13 cellular contexts compared by ENCODE assay signal in genomic region chr4:2357821-2358745, GRCh38.
DNase-seq lines count a peak whose midpoint lies in the region; ATAC-seq and TF ChIP-seq lines count a peak whose summit lies in the region.
"Had no signal": no experiment of that assay in that cellular context is flagged by ENCODE, and none has a peak within 500 bp of the region (broad histone marks: within the 10 kb centered on the region; RNA-seq: fewer than 3 reads in every experiment).

No MANE protein-coding gene starts in this region.

- H3K27me3 Mint-ChIP-seq in endodermal cell (ENCODE audit: insufficient read depth) = no peaks in the 10 kb centered on the region
- H3K27me3 Mint-ChIP-seq: B cell; CD8-positive, alpha-beta memory T cell had no signal

- no peaks in the 10 kb centered on the region for H3K4me1 Mint-ChIP-seq in endodermal cell

- no peaks in the 10 kb centered on the region for H3K36me3 ChIP-seq in HEK293 (ENCODE audit: control insufficient read depth in 2 of 2, insufficient read depth in 1 of 2, low read length in 2 of 2)
- H3K36me3 ChIP-seq in endodermal cell (ENCODE audit: control insufficient read depth, insufficient read depth, low read length) = no peaks in the 10 kb centered on the region

- CTCF ChIA-PET in HEK293 (lab: Yijun Ruan, JAX) = interaction anchor here (0.5 kb wide), 1 partner anchor 77 kb away, joined by 3 read pairs; no protein-coding TSS in a partner anchor

- no peaks in the 10 kb centered on the region for H3K27me3 ChIP-seq in endodermal cell (ENCODE audit: control insufficient read depth, insufficient read depth, low read length, poor library complexity, severe bottlenecking)

- TF ChIP-seq CTCF in HEK293 (tag by site-specific recombination; IDR thresholded peaks at IDR 0.05) = no peak
- TF ChIP-seq CTCF in endodermal cell (conservative IDR thresholded peaks at IDR 0.05) = no peak

- no peaks in the 10 kb centered on the region for H3K9me3 Mint-ChIP-seq in endodermal cell
- H3K9me3 Mint-ChIP-seq: CD8-positive, alpha-beta memory T cell had no signal

- intact Hi-C loops in sciatic nerve (cut with DNase I) = no loop called here

- no peak overlapping the region for H3K27ac Mint-ChIP-seq in endodermal cell
- H3K27ac Mint-ChIP-seq: B cell had no signal

- no peaks in the 10 kb centered on the region for H3K9me3 ChIP-seq in HEK293 (ENCODE audit: control insufficient read depth, insufficient read depth, low read depth, low read length)
- H3K9me3 ChIP-seq in endodermal cell (ENCODE audit: control insufficient read depth, low read length) = no peaks in the 10 kb centered on the region

- no peak for ATAC-seq in sciatic nerve
- no peak for ATAC-seq in HG02588 (IDR thresholded peaks at IDR 0.05; ENCODE audit: unreplicated experiment)
- ATAC-seq: K562 had no signal

- H3K9ac ChIP-seq in endodermal cell (ENCODE audit: extremely low read depth, low read length, poor library complexity, severe bottlenecking) = no peak overlapping the region

- H3K4me3 ChIP-seq in HEK293 (ENCODE audit: low read depth, low read length) = no peak overlapping the region
- H3K4me3 ChIP-seq in endodermal cell (ENCODE audit: low read length) = no peak overlapping the region
- H3K4me3 ChIP-seq: K562, SK-N-MC had no signal

- no peak overlapping the region for H3K4me3 Mint-ChIP-seq in endodermal cell
- H3K4me3 Mint-ChIP-seq: B cell had no signal

- DNase-seq in ELF-1 (ENCODE audit: low read depth, low spot score) = peak; percentile 36
- peak; percentile 61 for DNase-seq in endodermal cell
- DNase-seq in sciatic nerve (ENCODE audit: low spot score) = peak; percentile 43
- DNase-seq in NCI-H2081 (lab: John Stamatoyannopoulos, UW) = no peak
- no peak for DNase-seq in NCI-H1694 treated with DMSO at 0.1 percent for 48 hours (lab: John Stamatoyannopoulos, UW)
- DNase-seq: CD8-positive, alpha-beta memory T cell; NCI-H146; NCI-H2107 had no signal

- H3K4me1 ChIP-seq in HEK293 (ENCODE audit: control insufficient read depth, insufficient read depth, low read length) (no peaks in the 10 kb centered on the region), endodermal cell (ENCODE audit: control insufficient read depth, insufficient read depth, low read length) (no peaks in the 10 kb centered on the region)

- no peaks in the 10 kb centered on the region for H3K36me3 Mint-ChIP-seq in endodermal cell (ENCODE audit: low read depth)

- 80 to 86% methylated on average over 17 to 21 of the region's 21 CpGs for WGBS in endodermal cell (ENCODE audit: insufficient coverage in 1 of 2, insufficient read length in 1 of 2), 2 experiments

- POLR2A ChIA-PET in HEK293 (lab: Yijun Ruan, JAX) = no interaction called here

- H3K27ac ChIP-seq in HEK293 (ENCODE audit: extremely low read depth, low read depth, low read length) = no peak overlapping the region
- H3K27ac ChIP-seq in endodermal cell (ENCODE audit: low read depth, low read length) = no peak overlapping the region
- H3K27ac ChIP-seq: SK-N-MC had no signal

TF ChIP-seq in HEK293, 187 proteins besides CTCF, POLR2A, EP300 and RAD21:
- no peak for TF ChIP-seq ZNF600 (tag by site-specific recombination; IDR thresholded peaks at IDR 0.05)
- TF ChIP-seq ZIC2 (tag by site-specific recombination; IDR thresholded peaks at IDR 0.05) = peak; percentile 83
- no peak for TF ChIP-seq ZNF214 (tag by site-specific recombination; IDR thresholded peaks at IDR 0.05; ENCODE audit: borderline replicate concordance)
- TF ChIP-seq ZNF777 (tag by site-specific recombination; IDR thresholded peaks at IDR 0.05; ENCODE audit: borderline replicate concordance) = no peak

Comparison
In these comparisons a context has a peak if more than half of its experiments do, and no peak if none do; other contexts are left out.
1. DNase-seq: peak in ELF-1 (single experiment), endodermal cell (single experiment) and sciatic nerve (single experiment); none in NCI-H2081 (0 of 2) and NCI-H1694 treated with DMSO at 0.1 percent for 48 hours (single experiment).